11 cellular contexts compared by ENCODE assay signal in genomic region chr4:8504279-8505007, GRCh38.
A peak's percentile ranks its signal among the peaks of the same experiment; 100 is the strongest.
DNase-seq lines count a peak whose midpoint lies in the region; ATAC-seq and TF ChIP-seq lines count a peak whose summit lies in the region.
"Had no signal": no experiment of that assay in that cellular context is flagged by ENCODE, and none has a peak within 500 bp of the region (broad histone marks: within the 10 kb centered on the region; RNA-seq: fewer than 3 reads in every experiment).

No MANE protein-coding gene starts in this region.

- peak overlapping the region in 1 of 2 donors; percentile 95 for H3K27ac ChIP-seq in ovary
- H3K27ac ChIP-seq: right lobe of liver had no signal

- no peak overlapping the region for H3K4me3 ChIP-seq in ovary
- H3K4me3 ChIP-seq: right lobe of liver had no signal

- peaks cover 18% of the 10 kb centered on the region for H3K9me3 Mint-ChIP-seq in WTC11
- H3K9me3 Mint-ChIP-seq: CD8-positive, alpha-beta T cell had no signal

- H3K4me3 Mint-ChIP-seq in WTC11, result no peak overlapping the region
- H3K4me3 Mint-ChIP-seq: CD8-positive, alpha-beta T cell had no signal

- no peak for ATAC-seq in WTC11
- ATAC-seq in HG02571 (IDR thresholded peaks at IDR 0.05; ENCODE audit: unreplicated experiment), result no peak
- ATAC-seq in GM19351 (IDR thresholded peaks at IDR 0.05; ENCODE audit: unreplicated experiment), result no peak
- ATAC-seq: CD8-positive, alpha-beta T cell had no signal

- peak; percentile 57 for DNase-seq in DMS79 treated with DMSO at 0.1 percent for 48 hours (lab: John Stamatoyannopoulos, UW)
- DNase-seq in NCI-H1105 (lab: John Stamatoyannopoulos, UW), result peak; percentile 50
- DNase-seq in WTC11 (ENCODE audit: low spot score), result no peak
- DNase-seq in ovary, result peak in 4 of 5 donors; percentile 50 to 73 (median 65)
- no peak for DNase-seq in NCI-H1048 (lab: John Stamatoyannopoulos, UW)
- DNase-seq: CD8-positive, alpha-beta T cell; cortex of kidney; NCI-H187 treated with DMSO at 0.1 percent for 48 hours; right lobe of liver had no signal

- no peaks in the 10 kb centered on the region for H3K36me3 ChIP-seq in ovary
- H3K36me3 ChIP-seq: right lobe of liver had no signal

- CTCF ChIA-PET in WTC11 (lab: Charles Lee), result interaction anchor here (1.1 to 3.9 kb wide), 6 partner anchors 10 to 184 kb away, joined by 3 to 18 read pairs (median 4); no protein-coding TSS in a partner anchor

- peaks cover 8% of the 10 kb centered on the region; the same call in 1 of the 2 replicates for H3K36me3 Mint-ChIP-seq in WTC11
- H3K36me3 Mint-ChIP-seq: CD8-positive, alpha-beta T cell had no signal

- no peaks in the 10 kb centered on the region for H3K9me3 ChIP-seq in ovary
- H3K9me3 ChIP-seq: right lobe of liver had no signal

- TF ChIP-seq EP300 in ovary (IDR thresholded peaks at IDR 0.05), result no peak

- no peaks in the 10 kb centered on the region for H3K27me3 ChIP-seq in ovary
- H3K27me3 ChIP-seq: right lobe of liver had no signal

- H3K27ac Mint-ChIP-seq in WTC11, result peak overlapping the region; percentile 32; the same call in 1 of the 2 replicates
- H3K27ac Mint-ChIP-seq: CD8-positive, alpha-beta T cell had no signal

- intact Hi-C loops in ovary (cut with DNase I), result loop anchor here in 1 of 4 donors (5.0 kb wide), 1 partner anchor 32 kb away; no protein-coding TSS in a partner anchor

- TF ChIP-seq CTCF in WTC11 (IDR thresholded peaks at IDR 0.05) (no peak), ovary (IDR thresholded peaks at IDR 0.05) (no peak)

- H3K27me3 Mint-ChIP-seq in WTC11 (ENCODE audit: low read depth), result peaks cover 2% of the 10 kb centered on the region; the same call in 1 of the 2 replicates

- H3K4me1 Mint-ChIP-seq in WTC11, result peaks cover 26% of the 10 kb centered on the region

- POLR2A ChIA-PET in WTC11 (lab: Charles Lee), result no interaction called here

- peaks cover 69% of the 10 kb centered on the region for H3K4me1 ChIP-seq in ovary (ENCODE audit: insufficient read depth)
- H3K4me1 ChIP-seq: right lobe of liver had no signal

- 47 to 61% (median 49%) methylated on average over 15 of the region's 15 CpGs for WGBS in ovary, 3 donors

- TF ChIP-seq POLR2A in ovary (IDR thresholded peaks at IDR 0.05), result no peak

TF ChIP-seq in WTC11, 78 proteins besides CTCF, POLR2A, EP300 and RAD21:
- TF ChIP-seq NR2C2 (CRISPR knock-in tag; IDR thresholded peaks at IDR 0.05) (no peak), SMAD3 (CRISPR knock-in tag; IDR thresholded peaks at IDR 0.05; ENCODE audit: borderline replicate concordance) (no peak), JUN (CRISPR knock-in tag; IDR thresholded peaks at IDR 0.05) (no peak), AR (CRISPR knock-in tag; IDR thresholded peaks at IDR 0.05) (no peak), STAT6 (CRISPR knock-in tag; conservative IDR thresholded peaks at IDR 0.05; ENCODE audit: low read depth) (no peak), ATF1 (CRISPR knock-in tag; IDR thresholded peaks at IDR 0.05) (no peak), GTF2I (CRISPR knock-in tag; conservative IDR thresholded peaks at IDR 0.05) (no peak), PREB (CRISPR knock-in tag; IDR thresholded peaks at IDR 0.05; ENCODE audit: borderline replicate concordance) (no peak), MLX (CRISPR knock-in tag; IDR thresholded peaks at IDR 0.05) (no peak), ZNF671 (CRISPR knock-in tag; IDR thresholded peaks at IDR 0.05) (no peak), TEAD1 (CRISPR knock-in tag; IDR thresholded peaks at IDR 0.05) (no peak), MYBL2 (CRISPR knock-in tag; IDR thresholded peaks at IDR 0.05) (no peak), IRF1 (CRISPR knock-in tag; IDR thresholded peaks at IDR 0.05) (no peak)
- TF ChIP-seq, protein P1, sequence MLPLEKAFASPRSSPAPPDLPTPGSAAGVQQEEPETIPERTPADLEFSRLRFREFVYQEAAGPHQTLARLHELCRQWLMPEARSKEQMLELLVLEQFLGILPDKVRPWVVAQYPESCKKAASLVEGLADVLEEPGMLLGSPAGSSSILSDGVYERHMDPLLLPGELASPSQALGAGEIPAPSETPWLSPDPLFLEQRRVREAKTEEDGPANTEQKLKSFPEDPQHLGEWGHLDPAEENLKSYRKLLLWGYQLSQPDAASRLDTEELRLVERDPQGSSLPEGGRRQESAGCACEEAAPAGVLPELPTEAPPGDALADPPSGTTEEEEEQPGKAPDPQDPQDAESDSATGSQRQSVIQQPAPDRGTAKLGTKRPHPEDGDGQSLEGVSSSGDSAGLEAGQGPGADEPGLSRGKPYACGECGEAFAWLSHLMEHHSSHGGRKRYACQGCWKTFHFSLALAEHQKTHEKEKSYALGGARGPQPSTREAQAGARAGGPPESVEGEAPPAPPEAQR (CRISPR knock-in tag; IDR thresholded peaks at IDR 0.05), result no peak
TF ChIP-seq in WTC11: peak in this region for 0.

Comparison
In these comparisons a context has a peak if more than half of its experiments do, and no peak if none do; other contexts are left out.
1. DNase-seq: peak in DMS79 treated with DMSO at 0.1 percent for 48 hours (single experiment), NCI-H1105 (single experiment) and ovary (4 of 5); none in WTC11 (single experiment) and NCI-H1048 (single experiment).